In the genomic region with DNA sequence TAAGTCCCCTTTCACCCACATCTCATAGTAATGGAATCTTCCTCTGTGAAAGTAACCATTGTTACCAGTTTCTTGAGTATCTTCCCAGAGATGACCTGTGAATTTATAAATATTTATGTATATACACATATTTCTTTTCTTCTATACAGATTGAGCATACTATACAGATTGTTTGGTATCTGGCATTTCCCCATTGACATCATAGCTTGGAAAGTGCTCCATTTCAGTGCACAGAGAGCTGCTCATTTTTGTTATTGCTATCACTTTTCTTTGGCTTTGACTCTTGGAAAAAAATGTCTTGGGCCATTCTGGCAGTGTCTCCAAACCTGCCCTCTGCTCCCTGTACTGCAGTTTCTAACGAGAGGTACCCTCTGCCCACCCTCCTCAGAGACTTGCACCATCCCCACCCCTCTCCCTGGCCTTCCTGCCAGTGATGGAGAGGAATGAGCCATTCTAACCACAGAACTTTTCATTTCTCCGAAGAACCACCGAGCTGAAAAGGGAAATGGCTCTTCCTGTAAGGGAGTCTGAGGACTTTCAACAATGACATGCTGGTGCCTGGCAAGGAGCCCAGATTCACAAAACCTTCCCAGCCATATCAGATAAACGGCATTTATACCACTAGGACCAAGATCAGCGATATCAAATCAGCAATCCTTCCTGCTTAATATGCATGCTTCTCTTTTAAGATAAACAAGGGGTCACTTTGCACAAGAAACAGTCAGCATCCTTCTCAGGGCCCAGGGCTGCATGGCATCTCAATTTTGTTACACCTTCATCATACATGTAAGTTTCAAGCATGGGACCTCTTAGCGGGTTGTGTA, we compare ENCODE assay signal across 8 cellular contexts. TPM values are rescaled to one million over a fixed set of nuclear protein-coding genes. Genes with fewer than 3 reads are reported as not detected.
DNase-seq lines count a peak whose midpoint lies in the region; ATAC-seq and TF ChIP-seq lines count a peak whose summit lies in the region.

No MANE protein-coding gene starts in this region.

- TF ChIP-seq CTCF in fibroblast of villous mesenchyme (IDR thresholded peaks at IDR 0.05; ENCODE audit: insufficient read depth, low read depth, low read length), result no peak

- ATAC-seq in HG03521 (IDR thresholded peaks at IDR 0.05; ENCODE audit: unreplicated experiment), result no peak

- no peak overlapping the region for H3K4me3 ChIP-seq in fibroblast of villous mesenchyme (ENCODE audit: low read depth, low read length)

- DNase-seq in NOMO-1 (lab: John Stamatoyannopoulos, UW; ENCODE audit: unreplicated experiment in 2 of 2) (peak; percentile 9 to 19), NOMO-1 treated with dmso at 0.1 percent for 144 hours (lab: John Stamatoyannopoulos, UW; ENCODE audit: unreplicated experiment) (no peak), Kasumi-1 (lab: John Stamatoyannopoulos, UW) (peak; percentile 93 to 98), fibroblast of villous mesenchyme (ENCODE audit: low read depth) (peak; percentile 49), middle frontal gyrus (ENCODE audit: extremely low spot score, low spot score) (no peak)
- DNase-seq in activated CD4-positive, alpha-beta T cell treated with anti-CD3 and anti-CD28 coated beads for 4 hours, result peak; percentile 23 to 34
- peak; percentile 11 for DNase-seq in stimulated activated CD8-positive, alpha-beta memory T cell treated with anti-CD3 and anti-CD28 coated beads, Interleukin-4, amount 100 ng/mL, for 24 hours (ENCODE audit: low read depth)

RNA-seq across cellular contexts. Expression of a gene that starts 19.7 kb away (rescaled TPM):
- 34.8 and 48.4 TPM in 2 replicates for total RNA-seq in fibroblast of villous mesenchyme

Comparison
In these comparisons a context has a peak if more than half of its experiments do, and no peak if none do; other contexts are left out.
1. DNase-seq: peak in NOMO-1 (2 of 2), Kasumi-1 (2 of 2), activated CD4-positive, alpha-beta T cell treated with anti-CD3 and anti-CD28 coated beads for 4 hours (2 of 2), fibroblast of villous mesenchyme (single experiment) and stimulated activated CD8-positive, alpha-beta memory T cell treated with anti-CD3 and anti-CD28 coated beads, Interleukin-4, amount 100 ng/mL, for 24 hours (single experiment); none in NOMO-1 treated with dmso at 0.1 percent for 144 hours (single experiment) and middle frontal gyrus (single experiment).